1 cellular context compared by ENCODE assay signal in genomic region chr5:115815006-115815692, GRCh38.
TF ChIP-seq lines count a peak whose summit lies in the region.

No MANE protein-coding gene starts in this region.

TF ChIP-seq in endothelial cell of umbilical vein, 7 proteins besides CTCF, POLR2A, EP300 and RAD21:
- TF ChIP-seq GATA2 (IDR thresholded peaks at IDR 0.05; ENCODE audit: insufficient read depth, insufficient read length, low read depth, low read length) (no peak), MYC (IDR thresholded peaks at IDR 0.05; ENCODE audit: low read depth, low read length) (no peak), JUN (IDR thresholded peaks at IDR 0.05; ENCODE audit: borderline replicate concordance, insufficient read depth, insufficient read length, low read depth) (no peak), POLR2AphosphoS5 (IDR thresholded peaks at IDR 0.05; ENCODE audit: insufficient read depth, low read depth, low read length) (no peak), MAX (IDR thresholded peaks at IDR 0.05; ENCODE audit: insufficient read depth, insufficient read length) (no peak), EZH2 (IDR thresholded peaks at IDR 0.05; ENCODE audit: borderline replicate concordance, low read depth, low read length, severe bottlenecking) (no peak), FOS (IDR thresholded peaks at IDR 0.05; ENCODE audit: borderline replicate concordance, insufficient read depth, low read length) (no peak)
